Comparison of ENCODE assay signal across 2 cellular contexts in genomic region chr18:59987102-59987501, GRCh38.
TF ChIP-seq lines count a peak whose summit lies in the region.

No MANE protein-coding gene starts in this region.

TF ChIP-seq in HepG2, 621 proteins besides CTCF, POLR2A, EP300 and RAD21:
- TF ChIP-seq PRDM4 (CRISPR knock-in tag; IDR thresholded peaks at IDR 0.05; ENCODE audit: borderline replicate concordance) (no peak), ZNF597 (CRISPR knock-in tag; IDR thresholded peaks at IDR 0.05) (no peak), CREB1 (IDR thresholded peaks at IDR 0.05) (peak; percentile 68), CREB1 (CRISPR knock-in tag; IDR thresholded peaks at IDR 0.05) (no peak), ATF7 (IDR thresholded peaks at IDR 0.05) (peak; percentile 94), ATF7 (CRISPR knock-in tag; IDR thresholded peaks at IDR 0.05) (no peak)

TF ChIP-seq in SK-N-SH treated with all-trans-retinoic acid at 6 μM for 48 hours, 23 proteins besides CTCF, POLR2A, EP300 and RAD21:
- TF ChIP-seq SNAI2 (CRISPR knock-in tag; IDR thresholded peaks at IDR 0.05) (no peak), RARB (CRISPR knock-in tag; IDR thresholded peaks at IDR 0.05) (no peak), ZNF565 (CRISPR knock-in tag; conservative IDR thresholded peaks at IDR 0.05; ENCODE audit: low read depth) (no peak), ZFP3 (CRISPR knock-in tag; IDR thresholded peaks at IDR 0.05) (no peak), POU6F1 (CRISPR knock-in tag; IDR thresholded peaks at IDR 0.05; ENCODE audit: borderline replicate concordance, low read depth) (no peak), TSHZ2 (CRISPR knock-in tag; IDR thresholded peaks at IDR 0.05) (no peak), ZNF70 (CRISPR knock-in tag; IDR thresholded peaks at IDR 0.05) (no peak), ZC3H10 (CRISPR knock-in tag; IDR thresholded peaks at IDR 0.05) (no peak), BACH2 (CRISPR knock-in tag; IDR thresholded peaks at IDR 0.05; ENCODE audit: borderline replicate concordance) (no peak)
